In the genomic region with DNA sequence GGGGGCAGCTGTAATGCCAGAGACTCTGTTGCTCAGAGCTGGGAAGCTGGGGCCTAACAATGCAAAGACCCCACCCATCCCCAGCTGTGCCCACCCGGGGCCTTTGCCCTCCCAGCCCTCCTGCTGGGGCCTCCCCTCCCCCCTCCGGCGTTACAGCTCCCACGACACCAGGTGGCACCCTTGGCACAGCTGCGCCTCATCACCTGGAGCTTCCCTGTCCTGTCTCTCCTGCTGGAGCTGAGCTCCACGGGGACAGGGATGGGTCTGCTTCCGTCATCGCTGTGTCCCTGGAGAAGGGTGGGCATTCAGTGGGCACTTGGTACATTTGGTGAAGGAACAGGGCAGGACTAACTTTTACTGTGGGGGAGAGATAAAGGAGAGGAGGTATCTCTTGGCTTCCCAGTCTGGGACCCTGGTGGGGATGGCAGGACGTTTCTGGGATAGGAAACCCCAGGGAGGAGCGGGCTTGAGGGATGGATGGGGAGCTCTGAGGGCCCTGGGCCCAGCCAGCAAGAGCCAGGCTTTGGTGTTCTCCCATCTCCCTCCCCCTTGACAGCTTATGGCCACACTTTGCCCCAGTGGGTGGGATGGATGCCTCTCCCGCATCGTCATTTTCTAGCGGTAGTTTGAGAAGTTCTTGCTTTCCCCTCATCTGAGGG, we compare ENCODE assay signal across 15 cellular contexts.
DNase-seq lines count a peak whose midpoint lies in the region; ATAC-seq and TF ChIP-seq lines count a peak whose summit lies in the region.
"Had no signal": no experiment of that assay in that cellular context is flagged by ENCODE, and none has a peak within 500 bp of the region (broad histone marks: within the 10 kb centered on the region; RNA-seq: fewer than 3 reads in every experiment).

No MANE protein-coding gene starts in this region.

- no peak overlapping the region for H3K27ac Mint-ChIP-seq in T-helper 17 cell

- H3K27me3 Mint-ChIP-seq in T-helper 17 cell, result peaks cover 59% of the 10 kb centered on the region

- H3K36me3 Mint-ChIP-seq in T-helper 17 cell (ENCODE audit: low read depth), result no peaks in the 10 kb centered on the region

- no peak overlapping the region for H3K4me3 Mint-ChIP-seq in T-helper 17 cell

- DNase-seq in activated naive CD4-positive, alpha-beta T cell treated with anti-CD3 and anti-CD28 coated beads, Interleukin-2, amount 50 U/mL, for 16 hours, result peak; percentile 7
- no peak for DNase-seq in activated naive CD4-positive, alpha-beta T cell treated with Interleukin-2 at 50 U/mL for 16 hours
- peak; percentile 23 for DNase-seq in NCI-H2196 treated with DMSO at 0.1 percent for 48 hours (lab: John Stamatoyannopoulos, UW; ENCODE audit: unreplicated experiment)
- no peak for DNase-seq in epithelial cell of proximal tubule (ENCODE audit: low read depth)
- DNase-seq in stimulated activated CD8-positive, alpha-beta memory T cell treated with anti-CD3 and anti-CD28 coated beads, Interleukin-4, amount 100 ng/mL, for 48 hours, result peak; percentile 30
- DNase-seq in substantia nigra (lab: John Stamatoyannopoulos, UW), result no peak
- no peak for DNase-seq in T-helper 17 cell
- DNase-seq: effector memory CD4-positive, alpha-beta T cell; foreskin melanocyte; NCI-H1436 treated with DMSO at 0.1 percent for 48 hours; NCI-H524; ovary; T-helper 9 cell had no signal

- ATAC-seq in HG03045 (IDR thresholded peaks at IDR 0.05; ENCODE audit: unreplicated experiment) (no peak), T-helper 17 cell (no peak)

- H3K27ac ChIP-seq in substantia nigra (ENCODE audit: low read depth, low read length, poor library complexity, severe bottlenecking), result no peak overlapping the region
- H3K27ac ChIP-seq: ascending aorta, ovary had no signal

- TF ChIP-seq CTCF in epithelial cell of proximal tubule (conservative IDR thresholded peaks at IDR 0.05; ENCODE audit: low read depth, low read length), result peak; percentile 34

- no peaks in the 10 kb centered on the region for H3K9me3 ChIP-seq in T-helper 17 cell (ENCODE audit: control insufficient read depth, low read length, poor library complexity, severe bottlenecking)
- H3K9me3 ChIP-seq: ascending aorta, ovary had no signal

- peaks cover 5% of the 10 kb centered on the region for H3K4me1 Mint-ChIP-seq in T-helper 17 cell

- H3K4me3 ChIP-seq in epithelial cell of proximal tubule (ENCODE audit: low read depth, low read length), result no peak overlapping the region
- H3K4me3 ChIP-seq: ascending aorta, ovary had no signal

Comparison
In these comparisons a context has a peak if more than half of its experiments do, and no peak if none do; other contexts are left out.
1. DNase-seq: peak in activated naive CD4-positive, alpha-beta T cell treated with anti-CD3 and anti-CD28 coated beads, Interleukin-2, amount 50 U/mL, for 16 hours (single experiment), NCI-H2196 treated with DMSO at 0.1 percent for 48 hours (single experiment) and stimulated activated CD8-positive, alpha-beta memory T cell treated with anti-CD3 and anti-CD28 coated beads, Interleukin-4, amount 100 ng/mL, for 48 hours (single experiment); none in activated naive CD4-positive, alpha-beta T cell treated with Interleukin-2 at 50 U/mL for 16 hours (single experiment), epithelial cell of proximal tubule (single experiment), substantia nigra (0 of 49) and T-helper 17 cell (0 of 3).